ENCODE assay signal across 23 cellular contexts in genomic region chr6:73532288-73532687, GRCh38. TPM values are rescaled to one million over a fixed set of nuclear protein-coding genes. Genes with fewer than 3 reads are reported as not detected.
DNase-seq lines count a peak whose midpoint lies in the region; ATAC-seq, FAIRE-seq and TF ChIP-seq lines count a peak whose summit lies in the region.
"Had no signal": no experiment of that assay in that cellular context is flagged by ENCODE, and none has a peak within 500 bp of the region (broad histone marks: within the 10 kb centered on the region; RNA-seq: fewer than 3 reads in every experiment).

No MANE protein-coding gene starts in this region.

- no peaks in the 10 kb centered on the region for H3K79me1 ChIP-seq in IMR-90 (ENCODE audit: low read depth in 1 of 2, low read length in 2 of 2)

- DNase-seq in NCI-H2171 treated with DMSO at 0.1 percent for 48 hours (lab: John Stamatoyannopoulos, UW) = peak; percentile 8
- DNase-seq in NCI-H2171 (lab: John Stamatoyannopoulos, UW) = no peak
- peak; percentile 10 for DNase-seq in IMR-90
- DNase-seq in K562 (ENCODE audit: extremely low read depth in 1 of 4, low spot score in 3 of 4) = no peak
- DNase-seq in fibroblast of gingiva (ENCODE audit: low read depth) = peak; percentile 24
- no peak for DNase-seq in thyroid gland
- DNase-seq in NCI-H146 treated with DMSO at 0.1 percent for 48 hours (lab: John Stamatoyannopoulos, UW; ENCODE audit: unreplicated experiment) = no peak
- DNase-seq: AML-193; Caco-2; Calu3; CD4-positive, alpha-beta T cell; CD8-positive, alpha-beta T cell; DMS79 treated with DMSO at 0.1 percent for 48 hours; GF-D8 had no signal

- H4K91ac ChIP-seq in IMR-90 (ENCODE audit: insufficient read depth, low read depth, low read length) = no peak overlapping the region

- TF ChIP-seq CTCF in IMR-90 (conservative IDR thresholded peaks at IDR 0.05; ENCODE audit: low read depth, low read length) (no peak), K562 (IDR thresholded peaks at IDR 0.05 in 2 of 3, conservative IDR thresholded peaks at IDR 0.05 in 1 of 3; ENCODE audit: insufficient read depth in 2 of 3, low read depth in 1 of 3, low read length in 3 of 3) (no peak), thyroid gland (IDR thresholded peaks at IDR 0.05) (no peak)

- in situ Hi-C loops in IMR-90 (cut with MboI; ENCODE audit: low sequenced_read_pairs) (no loop called here), K562 (cut with MboI) (no loop called here)

- TF ChIP-seq RAD21 in IMR-90 (IDR thresholded peaks at IDR 0.05; ENCODE audit: low read length) (no peak), K562 (CRISPR knock-in tag; conservative IDR thresholded peaks at IDR 0.05 in 1 of 2, IDR thresholded peaks at IDR 0.05 in 1 of 2) (no peak)

- no peak overlapping the region for H2AK5ac ChIP-seq in IMR-90 (ENCODE audit: low read depth, low read length)

- no peak overlapping the region for H3K56ac ChIP-seq in IMR-90 (ENCODE audit: extremely low read depth, insufficient read depth, low read length)

- H3K36me3 ChIP-seq in IMR-90 (ENCODE audit: control insufficient read depth, insufficient read depth, low read length) = no peaks in the 10 kb centered on the region
- H3K36me3 ChIP-seq in K562 (ENCODE audit: control insufficient read depth, insufficient read depth, low read length) = no peaks in the 10 kb centered on the region
- H3K36me3 ChIP-seq in thyroid gland = no peaks in the 10 kb centered on the region
- H3K36me3 ChIP-seq: BLaER1 treated with 17β-estradiol and CSF1 and Interleukin-3, amounts not matched to agents 10 nM and 100 nM had no signal

- no peak overlapping the region for H3K4me2 ChIP-seq in IMR-90 (ENCODE audit: low read depth, low read length)
- no peak overlapping the region for H3K4me2 ChIP-seq in K562 (ENCODE audit: insufficient read depth, low read length)
- H3K4me2 ChIP-seq: A549; BLaER1 treated with 17β-estradiol and CSF1 and Interleukin-3, amounts not matched to agents 10 nM and 100 nM had no signal

- no peak overlapping the region for H4K5ac ChIP-seq in IMR-90 (ENCODE audit: low read depth, low read length)

- no peak overlapping the region for H3K4ac ChIP-seq in IMR-90 (ENCODE audit: low read depth, low read length)

- H3K18ac ChIP-seq in IMR-90 (ENCODE audit: low read depth, low read length) = peak overlapping the region; percentile 53

- WGBS in IMR-90 (ENCODE audit: extremely low coverage in 2 of 2, insufficient read length in 1 of 2), 2 experiments = no CpG with 5 or more reads among the region's 3 CpGs
- 8% methylated on average over 3 of the region's 3 CpGs for WGBS in K562 (ENCODE audit: insufficient coverage, low coverage, missing lambda C conversion rate)
- 94% methylated on average over 3 of the region's 3 CpGs for WGBS in thyroid gland, 2 donors

- no peak overlapping the region for H2BK15ac ChIP-seq in IMR-90 (ENCODE audit: low read depth, low read length)

- H3K4me1 ChIP-seq in IMR-90 (ENCODE audit: control insufficient read depth, insufficient read depth, low read length) (peaks cover 2% of the 10 kb centered on the region; the same call in 1 of the 2 replicates), K562 (replicated peaks in 1 of 2; ENCODE audit: control insufficient read depth in 2 of 2, insufficient read depth in 2 of 2, low read length in 2 of 2) (peaks cover 4 to 5% of the 10 kb centered on the region in 2 experiments; a peak in 3 of 5 replicates), thyroid gland (no peaks in the 10 kb centered on the region)
- H3K4me1 ChIP-seq: A549 had no signal

- no peak overlapping the region for H2AFZ ChIP-seq in IMR-90 (replicated peaks; ENCODE audit: low read length, poor library complexity)
- no peak overlapping the region for H2AFZ ChIP-seq in K562 (ENCODE audit: low read depth, low read length)

- H3K79me2 ChIP-seq in K562 (ENCODE audit: control insufficient read depth, insufficient read depth, low read length) = no peaks in the 10 kb centered on the region

- H3K9me3 ChIP-seq in IMR-90 (ENCODE audit: control insufficient read depth, insufficient read depth, low read length) (no peaks in the 10 kb centered on the region), K562 (replicated peaks; ENCODE audit: control insufficient read depth, insufficient read depth, low read depth, low read length) (no peaks in the 10 kb centered on the region), thyroid gland (no peaks in the 10 kb centered on the region)
- H3K9me3 ChIP-seq: A549; BLaER1 treated with 17β-estradiol and CSF1 and Interleukin-3, amounts not matched to agents 10 nM and 100 nM; Caco-2 had no signal

- TF ChIP-seq POLR2A in IMR-90 (IDR thresholded peaks at IDR 0.05; ENCODE audit: low read depth, low read length) (no peak), K562 (conservative IDR thresholded peaks at IDR 0.05) (no peak), thyroid gland (IDR thresholded peaks at IDR 0.05) (no peak)

- H3K9me1 ChIP-seq in IMR-90 (ENCODE audit: insufficient read depth, low read length) = no peaks in the 10 kb centered on the region
- H3K9me1 ChIP-seq in K562 (ENCODE audit: control insufficient read depth, insufficient read depth, low read length) = no peaks in the 10 kb centered on the region

- TF ChIP-seq EP300 in K562 (IDR thresholded peaks at IDR 0.05; ENCODE audit: low read length) = no peak

- no peak overlapping the region for H2BK5ac ChIP-seq in IMR-90 (ENCODE audit: low read depth, low read length, poor library complexity, severe bottlenecking)

- no peak overlapping the region for H2BK20ac ChIP-seq in IMR-90 (ENCODE audit: low read depth, low read length)

- H3K4me3 ChIP-seq in IMR-90 (ENCODE audit: insufficient read depth, low read depth, low read length) (no peak overlapping the region), K562 (no peak overlapping the region), thyroid gland (replicated peaks in 1 of 3) (no peak overlapping the region)
- H3K4me3 ChIP-seq: A549; BLaER1 treated with 17β-estradiol and CSF1 and Interleukin-3, amounts not matched to agents 10 nM and 100 nM had no signal

- no peak overlapping the region for H2AK9ac ChIP-seq in IMR-90 (replicated peaks; ENCODE audit: low read depth, low read length, poor library complexity)

- CTCF ChIA-PET in IMR-90 (lab: Yijun Ruan, JAX) (interaction anchor here (1.0 kb wide), 1 partner anchor 49 kb away, joined by 3 read pairs; no protein-coding TSS in a partner anchor), K562 (lab: Yijun Ruan, JAX; ENCODE audit: low intra/inter-chr PET ratio) (no interaction called here)

- BruUV-seq in IMR-90 (replicated peaks; lab: Mats Ljungman, UMichigan) (no TSS peak), K562 (replicated peaks; lab: Mats Ljungman, UMichigan) (no TSS peak)

- intact Hi-C loops in IMR-90 (cut with micrococcal nuclease) (no loop called here), K562 (cut with micrococcal nuclease) (no loop called here), thyroid gland (cut with DNase I) (no loop called here)

- no peak overlapping the region for H3K23ac ChIP-seq in IMR-90 (ENCODE audit: low read depth, low read length)

- no peak for FAIRE-seq in K562 (lab: Jason Lieb, UNC)
- FAIRE-seq: A549, D721Med, G401.6, GM12891, GM19239 had no signal

- H2BK120ac ChIP-seq in IMR-90 (ENCODE audit: low read depth, low read length) = no peak overlapping the region

- H4K20me1 ChIP-seq in IMR-90 (ENCODE audit: insufficient read depth, low read length) (no peaks in the 10 kb centered on the region), K562 (replicated peaks; ENCODE audit: control insufficient read depth, insufficient read depth, low read length) (no peaks in the 10 kb centered on the region)
- H4K20me1 ChIP-seq: BLaER1 treated with 17β-estradiol and CSF1 and Interleukin-3, amounts not matched to agents 10 nM and 100 nM had no signal

- no peak for ATAC-seq in IMR-90 (ENCODE audit: low read depth)
- ATAC-seq in K562 = no peak
- ATAC-seq in GM19324 (IDR thresholded peaks at IDR 0.05; ENCODE audit: low FRiP score, unreplicated experiment) = no peak
- ATAC-seq: A549; CD8-positive, alpha-beta T cell had no signal

- H3K9ac ChIP-seq in IMR-90 (ENCODE audit: low read depth, low read length) (no peak overlapping the region), K562 (ENCODE audit: insufficient read depth in 1 of 2, low read depth in 2 of 2, low read length in 2 of 2) (no peak overlapping the region)
- H3K9ac ChIP-seq: BLaER1 treated with 17β-estradiol and CSF1 and Interleukin-3, amounts not matched to agents 10 nM and 100 nM had no signal

- H4K8ac ChIP-seq in IMR-90 (ENCODE audit: low read depth in 2 of 2, low read length in 2 of 2) = no peak overlapping the region

- H3K27ac ChIP-seq in IMR-90 (ENCODE audit: insufficient read depth, low read length) (peak overlapping the region; percentile 44; the same call in 1 of the 2 replicates), K562 (ENCODE audit: extremely low read depth, low read depth, low read length) (no peak overlapping the region), thyroid gland (no peak overlapping the region)
- H3K27ac ChIP-seq: 22Rv1; A549; BLaER1 treated with 17β-estradiol and CSF1 and Interleukin-3, amounts not matched to agents 10 nM and 100 nM; C4-2B had no signal

- H3K27me3 ChIP-seq in IMR-90 (ENCODE audit: control insufficient read depth, insufficient read depth, low read length) = no peaks in the 10 kb centered on the region
- H3K27me3 ChIP-seq in K562 (ENCODE audit: control insufficient read depth in 2 of 2, insufficient read depth in 2 of 2, low read length in 2 of 2) = no peaks in the 10 kb centered on the region
- no peaks in the 10 kb centered on the region for H3K27me3 ChIP-seq in thyroid gland
- H3K27me3 ChIP-seq: BLaER1 treated with 17β-estradiol and CSF1 and Interleukin-3, amounts not matched to agents 10 nM and 100 nM had no signal

- dilution Hi-C loops in IMR-90 (cut with HindIII; ENCODE audit: low sequenced_read_pairs, unreplicated experiment) = no loop called here

- POLR2A ChIA-PET in IMR-90 (lab: Charles Lee; ENCODE audit: unreplicated experiment) (interaction anchor here (0.7 kb wide), 1 partner anchor 48 kb away, joined by 3 read pairs; no protein-coding TSS in a partner anchor), K562 (lab: Yijun Ruan, JAX) (interaction anchor here (0.8 to 6.8 kb wide), 3 partner anchors 12 to 17 kb away, joined by 3 to 52 read pairs (median 4); partner anchors contain the start of gene EEF1A1)

- no peak overlapping the region for H3K14ac ChIP-seq in IMR-90 (replicated peaks; ENCODE audit: low read depth, low read length)

RNA-seq across cellular contexts. Expression of gene EEF1A1, which starts 11.5 kb away (rescaled TPM):
- total RNA-seq in IMR-90 (2012; rRNA removed) (28,223 and 30,152 TPM in 2 replicates), K562 (2014; rRNA removed) (8,400 and 9,577 TPM in 2 replicates), K562 (2014; rRNA removed; fragmentation: Illumina TruSeq; extraction: Trizol) (12,995 and 14,391 TPM in 2 replicates), K562 (2015; rRNA removed; fragmentation: Illumina TruSeq; extraction: Trizol) (12,931 and 13,052 TPM in 2 replicates), K562 (2021) (11,082 and 11,449 TPM in 2 replicates), thyroid gland (over 10,000 TPM in 2 of 4 donors, 1,000 to 10,000 TPM in 2; 9,141 to 11,705 (median 10,644) TPM)
- polyA plus RNA-seq in IMR-90 (2012; rRNA removed) (11,870 and 14,757 TPM in 2 replicates), K562 (2011; rRNA removed) (17,323 and 19,925 TPM in 2 replicates), K562 (2014; fragmentation: Illumina TruSeq; extraction: Trizol) (11,237 and 11,368 TPM in 2 replicates), K562 (2014; fragmentation: Nextera tagmentation; extraction: Ambion mirVana) (1,000 to 10,000 TPM; 6,453 to 7,909 TPM), K562 (2014; rRNA removed) (9,792 and 9,810 TPM in 2 replicates)
- 7,454 and 10,082 TPM in 2 replicates for polyA plus RNA-seq in IMR-90 (2012; cell fraction: cytosol; rRNA removed)
- 1,642 and 5,672 TPM in 2 replicates for polyA plus RNA-seq in IMR-90 (2012; cell fraction: nucleus; rRNA removed; ENCODE audit: low replicate concordance)
- total RNA-seq in K562 (2011; cell fraction: chromatin; rRNA removed; ENCODE audit: low replicate concordance) = 1,932 and 2,326 TPM in 2 replicates
- 1,765 and 1,966 TPM in 2 replicates for total RNA-seq in K562 (2011; cell fraction: nucleolus; rRNA removed)
- total RNA-seq in K562 (2011; cell fraction: nucleoplasm; rRNA removed) = 2,955 and 4,950 TPM in 2 replicates
- polyA plus RNA-seq in K562 (2011; cell fraction: cytosol; rRNA removed) = 8,489 and 17,996 TPM in 2 replicates
- 2,973 and 6,796 TPM in 2 replicates for polyA plus RNA-seq in K562 (2011; cell fraction: nucleus; rRNA removed)
- 12,775 and 16,724 TPM in 2 replicates for polyA plus RNA-seq in K562 (2012)
- 13,120 and 13,707 TPM in 2 replicates for polyA minus RNA-seq in K562 (2011; rRNA and poly(A)+ RNA removed)
- 5,589 and 5,926 TPM in 2 replicates for polyA minus RNA-seq in K562 (2011; cell fraction: cytosol; rRNA and poly(A)+ RNA removed)
- polyA minus RNA-seq in K562 (2011; cell fraction: nucleus; rRNA and poly(A)+ RNA removed) = 792 and 2,209 TPM in 2 replicates

Comparison
In these comparisons a context has a peak if more than half of its experiments do, and no peak if none do; other contexts are left out.
1. DNase-seq: peak in NCI-H2171 treated with DMSO at 0.1 percent for 48 hours (single experiment), IMR-90 (single experiment) and fibroblast of gingiva (single experiment); none in NCI-H2171 (single experiment), K562 (0 of 4), thyroid gland (0 of 2) and NCI-H146 treated with DMSO at 0.1 percent for 48 hours (single experiment).